Comparison of ENCODE assay signal across 30 cellular contexts in genomic region chr2:162372818-162373217, GRCh38.
"Had no signal": no experiment of that assay in that cellular context is flagged by ENCODE, and none has a peak within 500 bp of the region (broad histone marks: within the 10 kb centered on the region; RNA-seq: fewer than 3 reads in every experiment).

No MANE protein-coding gene starts in this region.

- H3K27ac ChIP-seq: adrenal gland, ascending aorta, body of pancreas, brain microvascular endothelial cell, breast epithelium, cardiac muscle cell had no signal

- H3K4me3 ChIP-seq: adrenal gland, ascending aorta, body of pancreas, breast epithelium, cardiac muscle cell had no signal

- H3K9me3 ChIP-seq: adrenal gland, ascending aorta, body of pancreas, breast epithelium had no signal

- H3K36me3 ChIP-seq: adrenal gland, ascending aorta, brain microvascular endothelial cell, breast epithelium had no signal

- H3K4me1 ChIP-seq: adrenal gland, body of pancreas, breast epithelium had no signal

- DNase-seq: activated effector memory CD4-positive, alpha-beta T cell treated with anti-CD3 and anti-CD28 coated beads, Interleukin-2, amount 50 U/mL, for 16 hours; activated effector memory CD4-positive, alpha-beta T cell treated with Interleukin-2 at 50 U/mL for 16 hours; activated gamma-delta T cell; activated gamma-delta T cell treated with Interleukin-2 at 50 U/mL for 16 hours; activated naive CD4-positive, alpha-beta T cell; activated naive CD4-positive, alpha-beta T cell treated with anti-CD3 and anti-CD28 coated beads for 36 hours; activated naive CD4-positive, alpha-beta T cell treated with anti-CD3 and anti-CD28 coated beads, Interleukin-2, amount 10 ng/mL, durations not matched to agents 7 days and 5 days; activated naive CD4-positive, alpha-beta T cell treated with anti-CD3 and anti-CD28 coated beads, Interleukin-2, amount 50 U/mL, for 16 hours; activated naive CD4-positive, alpha-beta T cell treated with Interleukin-2 at 50 U/mL for 16 hours; activated naive CD8-positive, alpha-beta T cell treated with anti-CD3 and anti-CD28 coated beads for 36 hours; activated naive CD8-positive, alpha-beta T cell treated with anti-CD3 and anti-CD28 coated beads, Interleukin-2, amount 10 ng/mL, durations not matched to agents 7 days and 5 days; activated naive CD8-positive, alpha-beta T cell treated with anti-CD3 and anti-CD28 coated beads, Interleukin-2, amount 50 U/mL, for 24 hours; activated T-cell treated with anti-CD3 and anti-CD28 coated beads, Interleukin-2, amount 50 U/mL, for 1 hour; activated T-cell treated with anti-CD3 and anti-CD28 coated beads, Interleukin-2, amount 50 U/mL, for 24 hours; activated T-cell treated with anti-CD3 and anti-CD28 coated beads, Interleukin-2, amount 50 U/mL, for 4 hours; activated T-cell treated with anti-CD3 and anti-CD28 coated beads, Interleukin-2, amount 50 U/mL, for 48 hours; activated T-cell treated with anti-CD3 and anti-CD28 coated beads, Interleukin-2, amount 50 U/mL, for 72 hours; adrenal gland; amniotic stem cell; amygdala; anterior cingulate cortex; aorta; body of pancreas; brain microvascular endothelial cell; caudate nucleus; central memory CD4-positive, alpha-beta T cell; cerebellar nuclear complex had no signal

- H3K27me3 ChIP-seq: adrenal gland, ascending aorta, body of pancreas, brain microvascular endothelial cell, breast epithelium, cardiac muscle cell had no signal
